18 cellular contexts compared by ENCODE assay signal in the genomic region with DNA sequence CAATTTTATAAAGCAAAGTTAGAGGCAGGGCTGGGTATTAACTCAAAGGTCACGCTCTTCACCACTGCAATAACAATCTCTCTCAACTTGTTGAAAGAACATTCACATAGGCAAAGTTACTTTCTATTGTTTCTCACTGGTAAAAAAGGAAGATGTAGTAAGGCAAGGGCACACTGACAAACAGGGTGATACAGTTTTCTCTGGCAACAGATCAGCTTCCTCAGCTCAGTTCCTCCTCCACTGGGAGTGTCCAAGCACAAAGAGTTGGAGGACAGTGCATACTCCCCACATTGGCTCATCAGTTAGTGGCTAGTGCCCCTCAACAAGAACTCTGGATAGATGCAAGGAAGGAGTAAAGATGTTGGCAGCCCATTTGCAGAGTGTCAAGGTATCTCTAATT. TPM values are rescaled to one million over a fixed set of nuclear protein-coding genes. Genes with fewer than 3 reads are reported as not detected.
DNase-seq lines count a peak whose midpoint lies in the region; ATAC-seq and TF ChIP-seq lines count a peak whose summit lies in the region.
"Had no signal": no experiment of that assay in that cellular context is flagged by ENCODE, and none has a peak within 500 bp of the region (broad histone marks: within the 10 kb centered on the region; RNA-seq: fewer than 3 reads in every experiment).

No MANE protein-coding gene starts in this region.

- DNase-seq in AG10803 (ENCODE audit: low read depth) (peak; percentile 28), HFFc6 (peak; percentile 11), brain microvascular endothelial cell (peak; percentile 14), myocyte (ENCODE audit: low read depth) (peak; percentile 4)
- DNase-seq in stimulated activated naive B cell treated with anti-CD40 and anti-IgM and Interleukin-4, amounts not matched to agents 10 μg/mL and 1 μg/mL and 100 μg/mL, for 72 hours = no peak
- no peak for DNase-seq in activated CD8-positive, alpha-beta memory T cell treated with anti-CD3 and anti-CD28 coated beads, Interleukin-2, amount 50 U/mL, for 48 hours
- no peak for DNase-seq in activated T-cell treated with anti-CD3 and anti-CD28 coated beads, Interleukin-2, amount 50 U/mL, for 4 hours
- DNase-seq: COR-L47, NCI-H1417 treated with DMSO at 0.1 percent for 48 hours, NCI-H1930, NCI-H2171 treated with DMSO at 0.1 percent for 48 hours, NCI-H748 treated with DMSO at 0.1 percent for 48 hours, RPMI8226, SIG-M5 had no signal

- no peak overlapping the region for H3K27ac Mint-ChIP-seq in HFFc6
- no peak overlapping the region for H3K27ac Mint-ChIP-seq in stimulated activated naive B cell treated with anti-CD40 and anti-IgM and Interleukin-4, amounts not matched to agents 10 μg/mL and 1 μg/mL and 100 μg/mL, for 72 hours
- H3K27ac Mint-ChIP-seq: GM23338, IgD-negative memory B cell had no signal

- no peaks in the 10 kb centered on the region; the same call in 1 of the 2 replicates for H3K27me3 Mint-ChIP-seq in HFFc6 (ENCODE audit: insufficient read depth)
- peaks cover 24 to 28% of the 10 kb centered on the region in 2 donors for H3K27me3 Mint-ChIP-seq in stimulated activated naive B cell treated with anti-CD40 and anti-IgM and Interleukin-4, amounts not matched to agents 10 μg/mL and 1 μg/mL and 100 μg/mL, for 72 hours
- H3K27me3 Mint-ChIP-seq in activated T-cell treated with anti-CD3 and anti-CD28 coated beads, Interleukin-2, amount 50 U/mL, for 4 hours (ENCODE audit: low read depth) = peaks cover 24% of the 10 kb centered on the region

- ATAC-seq in stimulated activated naive B cell treated with anti-CD40 and anti-IgM and Interleukin-4, amounts not matched to agents 10 μg/mL and 1 μg/mL and 100 μg/mL, for 72 hours (replicated peaks) = no peak
- no peak for ATAC-seq in HG02852 (IDR thresholded peaks at IDR 0.05; ENCODE audit: unreplicated experiment)
- ATAC-seq in activated T-cell treated with anti-CD3 and anti-CD28 coated beads, Interleukin-2, amount 50 U/mL, for 4 hours = no peak
- ATAC-seq: GM23338 had no signal

- in situ Hi-C loops in brain microvascular endothelial cell (cut with HindIII; ENCODE audit: low pct_ligation_motif_present, low sequenced_read_pairs) = no loop called here

- H3K36me3 Mint-ChIP-seq in HFFc6 (ENCODE audit: low read depth) = no peaks in the 10 kb centered on the region
- H3K36me3 Mint-ChIP-seq in stimulated activated naive B cell treated with anti-CD40 and anti-IgM and Interleukin-4, amounts not matched to agents 10 μg/mL and 1 μg/mL and 100 μg/mL, for 72 hours = no peaks in the 10 kb centered on the region
- no peaks in the 10 kb centered on the region for H3K36me3 Mint-ChIP-seq in activated T-cell treated with anti-CD3 and anti-CD28 coated beads, Interleukin-2, amount 50 U/mL, for 4 hours (ENCODE audit: insufficient read depth)

- no peaks in the 10 kb centered on the region for H3K36me3 ChIP-seq in brain microvascular endothelial cell (replicated peaks)

- no peak overlapping the region for H3K4me3 Mint-ChIP-seq in HFFc6
- H3K4me3 Mint-ChIP-seq in stimulated activated naive B cell treated with anti-CD40 and anti-IgM and Interleukin-4, amounts not matched to agents 10 μg/mL and 1 μg/mL and 100 μg/mL, for 72 hours = no peak overlapping the region
- no peak overlapping the region for H3K4me3 Mint-ChIP-seq in activated T-cell treated with anti-CD3 and anti-CD28 coated beads, Interleukin-2, amount 50 U/mL, for 4 hours
- H3K4me3 Mint-ChIP-seq: GM23338, IgD-negative memory B cell had no signal

- no peaks in the 10 kb centered on the region for H3K27me3 ChIP-seq in brain microvascular endothelial cell (replicated peaks)

- H3K4me1 Mint-ChIP-seq in HFFc6 (ENCODE audit: low read depth) = peaks cover 50% of the 10 kb centered on the region
- H3K4me1 Mint-ChIP-seq in stimulated activated naive B cell treated with anti-CD40 and anti-IgM and Interleukin-4, amounts not matched to agents 10 μg/mL and 1 μg/mL and 100 μg/mL, for 72 hours = peaks cover 0 to 2% of the 10 kb centered on the region in 2 donors
- no peaks in the 10 kb centered on the region for H3K4me1 Mint-ChIP-seq in activated T-cell treated with anti-CD3 and anti-CD28 coated beads, Interleukin-2, amount 50 U/mL, for 4 hours (ENCODE audit: low read depth)
- H3K4me1 Mint-ChIP-seq: GM23338, IgD-negative memory B cell had no signal

- TF ChIP-seq CTCF in AG10803 (conservative IDR thresholded peaks at IDR 0.05; ENCODE audit: low read length) (no peak), HFFc6 (IDR thresholded peaks at IDR 0.05) (no peak), brain microvascular endothelial cell (IDR thresholded peaks at IDR 0.05; ENCODE audit: low read depth, low read length, missing control alignments) (no peak)

- H3K4me3 ChIP-seq in AG10803 (ENCODE audit: low read length) (no peak overlapping the region), brain microvascular endothelial cell (ENCODE audit: low read depth, low read length) (no peak overlapping the region)
- H3K4me3 ChIP-seq: GM23338 had no signal

- H3K27ac ChIP-seq in brain microvascular endothelial cell = no peak overlapping the region

- peaks cover 2% of the 10 kb centered on the region; the same call in 1 of the 2 replicates for H3K9me3 Mint-ChIP-seq in HFFc6
- peaks cover 0 to 3% of the 10 kb centered on the region in 2 donors for H3K9me3 Mint-ChIP-seq in stimulated activated naive B cell treated with anti-CD40 and anti-IgM and Interleukin-4, amounts not matched to agents 10 μg/mL and 1 μg/mL and 100 μg/mL, for 72 hours
- H3K9me3 Mint-ChIP-seq in activated T-cell treated with anti-CD3 and anti-CD28 coated beads, Interleukin-2, amount 50 U/mL, for 4 hours = peaks cover 1% of the 10 kb centered on the region
- H3K9me3 Mint-ChIP-seq: GM23338 had no signal

RNA-seq across cellular contexts. Expression of a gene that starts 3.7 kb away (rescaled TPM):
- under 1 TPM; 0.37 to 0.69 (median 0.47) TPM for total RNA-seq in HFFc6 (2021; fragmentation: NEBNext Ultra II Directional; extraction: Animal tissue kit (Norgen Biotek cat#: 25700))
- 2.1 and 3.1 TPM in 2 replicates for total RNA-seq in myocyte
- polyA plus RNA-seq in myocyte (2012) = 1.4 TPM
- total RNA-seq in activated T-cell treated with anti-CD3 and anti-CD28 coated beads, Interleukin-2, amount 50 U/mL, for 4 hours = not detected
- total RNA-seq: NCI-H460 had no signal
- polyA plus RNA-seq: IgD-negative memory B cell had no signal

Comparison
In these comparisons a context has a peak if more than half of its experiments do, and no peak if none do; other contexts are left out.
1. DNase-seq: peak in AG10803 (single experiment), HFFc6 (single experiment), brain microvascular endothelial cell (single experiment) and myocyte (single experiment); none in stimulated activated naive B cell treated with anti-CD40 and anti-IgM and Interleukin-4, amounts not matched to agents 10 μg/mL and 1 μg/mL and 100 μg/mL, for 72 hours (single experiment), activated CD8-positive, alpha-beta memory T cell treated with anti-CD3 and anti-CD28 coated beads, Interleukin-2, amount 50 U/mL, for 48 hours (single experiment) and activated T-cell treated with anti-CD3 and anti-CD28 coated beads, Interleukin-2, amount 50 U/mL, for 4 hours (single experiment).